In the genomic region with DNA sequence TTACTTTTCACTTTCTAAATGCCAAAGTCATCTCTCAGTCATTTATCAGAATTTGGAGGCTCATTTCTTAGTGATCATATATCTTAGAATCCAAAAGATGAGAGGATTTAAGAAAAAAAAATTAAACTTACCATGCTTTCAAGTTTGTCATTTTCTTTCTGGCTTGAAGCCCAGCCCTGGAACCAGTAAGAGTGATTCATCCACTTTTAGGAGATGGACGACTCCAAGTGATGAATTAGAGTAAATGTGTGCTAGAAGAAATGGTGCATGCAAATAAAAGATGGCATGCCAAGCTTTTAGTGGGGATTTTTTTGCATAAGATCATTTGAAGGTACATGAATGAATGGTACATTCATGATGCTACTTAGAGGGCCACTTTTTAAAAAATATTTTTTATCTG, we compare ENCODE assay signal across 16 cellular contexts. TPM values are rescaled to one million over a fixed set of nuclear protein-coding genes. Genes with fewer than 3 reads are reported as not detected.
DNase-seq lines count a peak whose midpoint lies in the region; ATAC-seq, FAIRE-seq and TF ChIP-seq lines count a peak whose summit lies in the region.
"Had no signal": no experiment of that assay in that cellular context is flagged by ENCODE, and none has a peak within 500 bp of the region (broad histone marks: within the 10 kb centered on the region; RNA-seq: fewer than 3 reads in every experiment).

No MANE protein-coding gene starts in this region.

- H3K27me3 Mint-ChIP-seq in activated T-helper 17 cell treated with anti-CD3 and anti-CD28 coated beads, Interleukin-2, amount 50 U/mL, for 72 hours = no peaks in the 10 kb centered on the region

- WGBS in A549 (ENCODE audit: missing lambda C conversion rate) = 8% methylated on average over 1 of the region's 1 CpG
- WGBS in spleen, 5 donors = 19 to 38% (median 24%) methylated on average over 1 of the region's 1 CpG

- CTCF ChIA-PET in A549 (lab: Yijun Ruan, JAX) = interaction anchor here (0.7 kb wide), 1 partner anchor 204 kb away, joined by 3 read pairs; no protein-coding TSS in a partner anchor

- no peak for ATAC-seq in A549
- no peak for ATAC-seq in activated T-helper 17 cell treated with anti-CD3 and anti-CD28 coated beads, Interleukin-2, amount 50 U/mL, for 72 hours (replicated peaks)
- ATAC-seq: HepG2 had no signal

- H3K4me3 ChIP-seq in A549 (no peak overlapping the region), spleen (no peak overlapping the region)
- H3K4me3 ChIP-seq: ascending aorta had no signal

- TF ChIP-seq RAD21 in A549 (conservative IDR thresholded peaks at IDR 0.05 in 1 of 2, IDR thresholded peaks at IDR 0.05 in 1 of 2) = no peak

- H3K27ac Mint-ChIP-seq in activated T-helper 17 cell treated with anti-CD3 and anti-CD28 coated beads, Interleukin-2, amount 50 U/mL, for 72 hours = no peak overlapping the region
- H3K27ac Mint-ChIP-seq: nephron progenitor cell had no signal

- TF ChIP-seq CTCF in A549 (IDR thresholded peaks at IDR 0.05) = no peak
- TF ChIP-seq CTCF in spleen (IDR thresholded peaks at IDR 0.05 in 8 of 11, conservative IDR thresholded peaks at IDR 0.05 in 3 of 11) = no peak

- no peaks in the 10 kb centered on the region for H3K9me3 Mint-ChIP-seq in activated T-helper 17 cell treated with anti-CD3 and anti-CD28 coated beads, Interleukin-2, amount 50 U/mL, for 72 hours
- H3K9me3 Mint-ChIP-seq: CD14-positive monocyte, nephron progenitor cell had no signal

- peaks cover 32% of the 10 kb centered on the region for H3K4me1 Mint-ChIP-seq in activated T-helper 17 cell treated with anti-CD3 and anti-CD28 coated beads, Interleukin-2, amount 50 U/mL, for 72 hours

- H3K4me1 ChIP-seq in A549 (peaks cover 32% of the 10 kb centered on the region), spleen (peaks cover 0 to 70% (median 59%) of the 10 kb centered on the region in 6 donors)

- POLR2A ChIA-PET in A549 (lab: Yijun Ruan, JAX) = no interaction called here

- H3K9me3 ChIP-seq in A549 (no peaks in the 10 kb centered on the region), spleen (no peaks in the 10 kb centered on the region)
- H3K9me3 ChIP-seq: ascending aorta had no signal

- H3K27me3 ChIP-seq in spleen (replicated peaks in 1 of 7) = no peaks in the 10 kb centered on the region
- H3K27me3 ChIP-seq: ascending aorta had no signal

- H3K4me2 ChIP-seq in A549 = no peak overlapping the region

- H3K36me3 ChIP-seq in spleen = no peaks in the 10 kb centered on the region
- H3K36me3 ChIP-seq: ascending aorta had no signal

- H3K4me3 Mint-ChIP-seq in activated T-helper 17 cell treated with anti-CD3 and anti-CD28 coated beads, Interleukin-2, amount 50 U/mL, for 72 hours = peak overlapping the region; percentile 49
- H3K4me3 Mint-ChIP-seq: nephron progenitor cell had no signal

- H3K36me3 Mint-ChIP-seq in activated T-helper 17 cell treated with anti-CD3 and anti-CD28 coated beads, Interleukin-2, amount 50 U/mL, for 72 hours (ENCODE audit: low read depth) = no peaks in the 10 kb centered on the region

- FAIRE-seq in A549 (lab: Jason Lieb, UNC) = no peak
- FAIRE-seq: HepG2, keratinocyte had no signal

- H3K27ac ChIP-seq in A549 = no peak overlapping the region
- peak overlapping the region in 2 of 8 donors; percentile 34 to 59 for H3K27ac ChIP-seq in spleen
- H3K27ac ChIP-seq: ascending aorta, epithelial cell of prostate had no signal

- TF ChIP-seq EP300 in A549 (IDR thresholded peaks at IDR 0.05) = no peak

- intact Hi-C loops in spleen (cut with DNase I; ENCODE audit: low total_unique reads) = no loop called here

- no peak for DNase-seq in A549 (ENCODE audit: low read depth in 1 of 2, low spot score in 1 of 2)
- DNase-seq in GM03348 (ENCODE audit: low spot score) = peak; percentile 18
- peak; percentile 32 for DNase-seq in glomerular visceral epithelial cell (ENCODE audit: extremely low spot score)
- no peak for DNase-seq in NCI-H2081 treated with DMSO at 0.1 percent for 48 hours (lab: John Stamatoyannopoulos, UW)
- DNase-seq in spleen = no peak
- no peak for DNase-seq in cortex of kidney (lab: John Stamatoyannopoulos, UW)
- no peak for DNase-seq in AG08396 (ENCODE audit: low spot score)
- DNase-seq: nephron progenitor cell; SHP77 treated with DMSO at 0.1 percent for 48 hours; stimulated activated CD8-positive, alpha-beta memory T cell treated with anti-CD3 and anti-CD28 coated beads, Interleukin-4, amount 100 ng/mL, for 48 hours had no signal

- TF ChIP-seq POLR2A in A549 (IDR thresholded peaks at IDR 0.05; ENCODE audit: low read length) (no peak), spleen (IDR thresholded peaks at IDR 0.05) (no peak)

TF ChIP-seq in A549, 52 proteins besides CTCF, POLR2A, EP300 and RAD21:
- no peak for TF ChIP-seq ZNF302 (CRISPR knock-in tag; IDR thresholded peaks at IDR 0.05)
- 0 out of 2 replicates have a peak, but pooled peaks have one; percentile 5 for TF ChIP-seq FOSL2 (IDR thresholded peaks at IDR 0.05)
- no peak for TF ChIP-seq FOSL2 (CRISPR knock-in tag; IDR thresholded peaks at IDR 0.05)

RNA-seq across cellular contexts. Expression of gene PLCB1, which starts 20.1 kb away (rescaled TPM):
- polyA plus RNA-seq in A549 (2011; rRNA removed) (5.9 and 6.3 TPM in 2 replicates), A549 (2017; fragmentation: RNase III; extraction: RNeasy Plus Mini Kit Qiagen cat#74134 plus additional on column Dnase treatment) (0.60 to 1.0 TPM (median 0.97 TPM) in 3 replicates), spleen (1 to 10 TPM; 1.0 to 2.8 (median 1.2) TPM)
- 0.32 and 0.47 TPM in 2 replicates for polyA plus RNA-seq in A549 (2012; cell fraction: cytosol; rRNA removed)
- 0.25 and 0.56 TPM in 2 replicates for polyA plus RNA-seq in A549 (2012; cell fraction: nucleus; rRNA removed)
- 6.5 and 10.2 TPM in 2 replicates for polyA minus RNA-seq in A549 (2011; rRNA and poly(A)+ RNA removed)
- total RNA-seq in activated T-helper 17 cell treated with anti-CD3 and anti-CD28 coated beads, Interleukin-2, amount 50 U/mL, for 72 hours = 1 to 10 TPM; 1.8 to 3.0 TPM
- 10 to 100 TPM; 14.8 to 33.7 (median 18.7) TPM for total RNA-seq in spleen

Comparison
In these comparisons a context has a peak if more than half of its experiments do, and no peak if none do; other contexts are left out.
1. DNase-seq: peak in GM03348 (single experiment) and glomerular visceral epithelial cell (single experiment); none in A549 (0 of 2), NCI-H2081 treated with DMSO at 0.1 percent for 48 hours (single experiment), spleen (single experiment), cortex of kidney (single experiment) and AG08396 (single experiment).